Comparison of ENCODE assay signal across 23 cellular contexts in genomic region chr9:74795803-74796202, GRCh38.
"Had no signal": no experiment of that assay in that cellular context is flagged by ENCODE, and none has a peak within 500 bp of the region (broad histone marks: within the 10 kb centered on the region; RNA-seq: fewer than 3 reads in every experiment).

No MANE protein-coding gene starts in this region.

- H3K27ac Mint-ChIP-seq: stimulated activated effector memory CD8-positive, alpha-beta T cell treated with anti-CD3 and anti-CD28 coated beads, Interleukin-12 subunit alpha, Interleukin-12 subunit beta, amount 100 ng/mL, for 72 hours; stimulated activated memory B cell treated with anti-CD40 and anti-IgM and Interleukin-4, amounts not matched to agents 10 μg/mL and 1 μg/mL and 100 μg/mL, for 72 hours; stimulated activated naive B cell treated with anti-CD40 and anti-IgM and Interleukin-4, amounts not matched to agents 10 μg/mL and 1 μg/mL and 100 μg/mL, for 72 hours; stimulated activated naive CD8-positive, alpha-beta T cell treated with anti-CD3 and anti-CD28 coated beads, Interleukin-15, amount 100 ng/mL, for 72 hours; stimulated activated naive CD8-positive, alpha-beta T cell treated with anti-CD3 and anti-CD28 coated beads, Interleukin-15, Interleukin-2, amounts not matched to agents 100 ng/mL and 50 ng/mL, for 24 hours; type B pancreatic cell had no signal

- H3K9me3 Mint-ChIP-seq: stimulated activated effector memory CD8-positive, alpha-beta T cell treated with anti-CD3 and anti-CD28 coated beads, Interleukin-12 subunit alpha, Interleukin-12 subunit beta, amount 100 ng/mL, for 72 hours; stimulated activated memory B cell treated with anti-CD40 and anti-IgM and Interleukin-4, amounts not matched to agents 10 μg/mL and 1 μg/mL and 100 μg/mL, for 72 hours; stimulated activated naive B cell treated with anti-CD40 and anti-IgM and Interleukin-4, amounts not matched to agents 10 μg/mL and 1 μg/mL and 100 μg/mL, for 72 hours; stimulated activated naive CD8-positive, alpha-beta T cell treated with anti-CD3 and anti-CD28 coated beads, Interleukin-15, amount 100 ng/mL, for 72 hours; stimulated activated naive CD8-positive, alpha-beta T cell treated with anti-CD3 and anti-CD28 coated beads, Interleukin-15, Interleukin-2, amounts not matched to agents 100 ng/mL and 50 ng/mL, for 24 hours; type B pancreatic cell had no signal

- H3K36me3 Mint-ChIP-seq: stimulated activated effector memory CD8-positive, alpha-beta T cell treated with anti-CD3 and anti-CD28 coated beads, Interleukin-12 subunit alpha, Interleukin-12 subunit beta, amount 100 ng/mL, for 72 hours; stimulated activated memory B cell treated with anti-CD40 and anti-IgM and Interleukin-4, amounts not matched to agents 10 μg/mL and 1 μg/mL and 100 μg/mL, for 72 hours; stimulated activated naive B cell treated with anti-CD40 and anti-IgM and Interleukin-4, amounts not matched to agents 10 μg/mL and 1 μg/mL and 100 μg/mL, for 72 hours; type B pancreatic cell had no signal

- H3K27me3 Mint-ChIP-seq: type B pancreatic cell had no signal

- DNase-seq: stimulated activated CD4-positive, alpha-beta T cell treated with anti-CD3 and anti-CD28 coated beads, Interleukin-2, amount 100 ng/mL, for 48 hours; stimulated activated CD4-positive, alpha-beta T cell treated with anti-CD3 and anti-CD28 coated beads, Interleukin-4, amount 100 ng/mL, for 1 hour; stimulated activated CD4-positive, alpha-beta T cell treated with anti-CD3 and anti-CD28 coated beads, Interleukin-4, amount 100 ng/mL, for 24 hours; stimulated activated CD4-positive, alpha-beta T cell treated with anti-CD3 and anti-CD28 coated beads, Interleukin-4, amount 100 ng/mL, for 4 hours; stimulated activated CD8-positive, alpha-beta memory T cell treated with anti-CD3 and anti-CD28 coated beads, Interleukin-4, amount 100 ng/mL, for 48 hours; stimulated activated naive B cell treated with anti-CD40 and anti-IgM and Interleukin-4, amounts not matched to agents 10 μg/mL and 1 μg/mL and 100 μg/mL, for 72 hours; stimulated activated naive CD4-positive, alpha-beta T cell; stimulated activated naive CD4-positive, alpha-beta T cell treated with Interleukin-2 at 50 U/mL for 16 hours; stimulated activated naive CD8-positive, alpha-beta T cell treated with anti-CD3 and anti-CD28 coated beads, Interleukin-15, amount 100 ng/mL, for 72 hours; stimulated activated naive CD8-positive, alpha-beta T cell treated with anti-CD3 and anti-CD28 coated beads, Interleukin-15, Interleukin-2, amounts not matched to agents 100 U/mL and 50 U/mL, for 24 hours; stomach; substantia nigra; testis; thyroid gland; tibial artery; transverse colon; upper lobe of left lung; upper lobe of right lung; uterus had no signal

- ATAC-seq: stimulated activated effector memory CD8-positive, alpha-beta T cell treated with anti-CD3 and anti-CD28 coated beads, Interleukin-12 subunit alpha, Interleukin-12 subunit beta, amount 100 ng/mL, for 72 hours; stimulated activated memory B cell treated with anti-CD40 and anti-IgM and Interleukin-4, amounts not matched to agents 10 μg/mL and 1 μg/mL and 100 μg/mL, for 72 hours; stimulated activated naive B cell treated with anti-CD40 and anti-IgM and Interleukin-4, amounts not matched to agents 10 μg/mL and 1 μg/mL and 100 μg/mL, for 72 hours; stimulated activated naive CD8-positive, alpha-beta T cell treated with anti-CD3 and anti-CD28 coated beads, Interleukin-15, amount 100 ng/mL, for 72 hours; stimulated activated naive CD8-positive, alpha-beta T cell treated with anti-CD3 and anti-CD28 coated beads, Interleukin-15, Interleukin-2, amounts not matched to agents 100 U/mL and 50 U/mL, for 24 hours; upper lobe of right lung had no signal

- H3K4me3 Mint-ChIP-seq: stimulated activated effector memory CD8-positive, alpha-beta T cell treated with anti-CD3 and anti-CD28 coated beads, Interleukin-12 subunit alpha, Interleukin-12 subunit beta, amount 100 ng/mL, for 72 hours; stimulated activated memory B cell treated with anti-CD40 and anti-IgM and Interleukin-4, amounts not matched to agents 10 μg/mL and 1 μg/mL and 100 μg/mL, for 72 hours; stimulated activated naive B cell treated with anti-CD40 and anti-IgM and Interleukin-4, amounts not matched to agents 10 μg/mL and 1 μg/mL and 100 μg/mL, for 72 hours; stimulated activated naive CD8-positive, alpha-beta T cell treated with anti-CD3 and anti-CD28 coated beads, Interleukin-15, amount 100 ng/mL, for 72 hours; stimulated activated naive CD8-positive, alpha-beta T cell treated with anti-CD3 and anti-CD28 coated beads, Interleukin-15, Interleukin-2, amounts not matched to agents 100 ng/mL and 50 ng/mL, for 24 hours; type B pancreatic cell had no signal

- H3K4me1 Mint-ChIP-seq: stimulated activated effector memory CD8-positive, alpha-beta T cell treated with anti-CD3 and anti-CD28 coated beads, Interleukin-12 subunit alpha, Interleukin-12 subunit beta, amount 100 ng/mL, for 72 hours; stimulated activated memory B cell treated with anti-CD40 and anti-IgM and Interleukin-4, amounts not matched to agents 10 μg/mL and 1 μg/mL and 100 μg/mL, for 72 hours; stimulated activated naive B cell treated with anti-CD40 and anti-IgM and Interleukin-4, amounts not matched to agents 10 μg/mL and 1 μg/mL and 100 μg/mL, for 72 hours; stimulated activated naive CD8-positive, alpha-beta T cell treated with anti-CD3 and anti-CD28 coated beads, Interleukin-15, amount 100 ng/mL, for 72 hours had no signal
